Comparison of ENCODE assay signal across 10 cellular contexts in genomic region chr2:96142217-96143113, GRCh38. TPM values are rescaled to one million over a fixed set of nuclear protein-coding genes. Genes with fewer than 3 reads are reported as not detected.
DNase-seq lines count a peak whose midpoint lies in the region; ATAC-seq and TF ChIP-seq lines count a peak whose summit lies in the region.
"Had no signal": no experiment of that assay in that cellular context is flagged by ENCODE, and none has a peak within 500 bp of the region (broad histone marks: within the 10 kb centered on the region; RNA-seq: fewer than 3 reads in every experiment).

No MANE protein-coding gene starts in this region.

- CTCF ChIA-PET in activated CD4-positive, alpha-beta T cell treated with anti-CD3 and anti-CD28 coated beads for 36 hours (lab: Charles Lee), result interaction anchor here (0.6 to 17.4 kb wide), 15 partner anchors 9 to 150 kb away, joined by 3 to 347 read pairs (median 4); partner anchors contain the start of gene ANKRD36C

- no peaks in the 10 kb centered on the region for H3K9me3 Mint-ChIP-seq in activated CD4-positive, alpha-beta T cell treated with anti-CD3 and anti-CD28 coated beads for 36 hours (ENCODE audit: low read depth)
- no peaks in the 10 kb centered on the region for H3K9me3 Mint-ChIP-seq in effector memory CD8-positive, alpha-beta T cell
- H3K9me3 Mint-ChIP-seq: dendritic cell treated with granulocyte-macrophage colony-stimulating factor and Interleukin-4, amounts not matched to agents 40 ng/mL and 50 ng/mL, for 4 days had no signal

- DNase-seq in GM20000 (ENCODE audit: low spot score) (peak; percentile 76), HT-29 (ENCODE audit: low spot score) (no peak), DMS79 treated with DMSO at 0.1 percent for 48 hours (lab: John Stamatoyannopoulos, UW) (no peak)
- DNase-seq in activated CD4-positive, alpha-beta T cell treated with anti-CD3 and anti-CD28 coated beads for 36 hours, result peak; percentile 92
- peak; percentile 64 to 72 (median 70) for DNase-seq in effector memory CD8-positive, alpha-beta T cell
- peak; percentile 61 to 67 for DNase-seq in stimulated activated CD8-positive, alpha-beta memory T cell treated with anti-CD3 and anti-CD28 coated beads, Interleukin-4, amount 100 ng/mL, for 4 hours (ENCODE audit: low read depth in 2 of 2, low spot score in 1 of 2)
- DNase-seq: NCI-H526 had no signal

- no peaks in the 10 kb centered on the region for H3K27me3 Mint-ChIP-seq in activated CD4-positive, alpha-beta T cell treated with anti-CD3 and anti-CD28 coated beads for 36 hours
- no peaks in the 10 kb centered on the region for H3K27me3 Mint-ChIP-seq in effector memory CD8-positive, alpha-beta T cell

- H3K4me3 Mint-ChIP-seq in activated CD4-positive, alpha-beta T cell treated with anti-CD3 and anti-CD28 coated beads for 36 hours, result peak overlapping the region; percentile 97
- peak overlapping the region; percentile 93 to 95 for H3K4me3 Mint-ChIP-seq in effector memory CD8-positive, alpha-beta T cell

- peaks cover 40% of the 10 kb centered on the region for H3K4me1 Mint-ChIP-seq in activated CD4-positive, alpha-beta T cell treated with anti-CD3 and anti-CD28 coated beads for 36 hours
- peaks cover 48 to 54% of the 10 kb centered on the region in 2 donors for H3K4me1 Mint-ChIP-seq in effector memory CD8-positive, alpha-beta T cell (ENCODE audit: low read depth in 2 of 2)

- TF ChIP-seq CTCF in GM20000 (IDR thresholded peaks at IDR 0.05; ENCODE audit: extremely low read depth, missing control alignments), result peak; percentile 53

- POLR2A ChIA-PET in activated CD4-positive, alpha-beta T cell treated with anti-CD3 and anti-CD28 coated beads for 36 hours (lab: Charles Lee), result interaction anchor here (0.6 to 12.9 kb wide), 8 partner anchors 16 to 191 kb away, joined by 3 to 136 read pairs (median 8); partner anchors contain the start of gene STARD7

- H3K27ac Mint-ChIP-seq in activated CD4-positive, alpha-beta T cell treated with anti-CD3 and anti-CD28 coated beads for 36 hours, result peak overlapping the region; percentile 92
- peak overlapping the region; percentile 94 to 97 for H3K27ac Mint-ChIP-seq in effector memory CD8-positive, alpha-beta T cell

- intact Hi-C loops in activated CD4-positive, alpha-beta T cell treated with anti-CD3 and anti-CD28 coated beads for 36 hours (cut with DNase I, micrococcal nuclease), result loop anchor here (1.0 kb wide), 2 partner anchors 25 to 32 kb away; no protein-coding TSS in a partner anchor

- ATAC-seq in activated CD4-positive, alpha-beta T cell treated with anti-CD3 and anti-CD28 coated beads for 36 hours, result peak; percentile 9
- ATAC-seq in effector memory CD8-positive, alpha-beta T cell (replicated peaks), result peak; percentile 10
- no peak for ATAC-seq in GM21367 (IDR thresholded peaks at IDR 0.05; ENCODE audit: unreplicated experiment)
- ATAC-seq in HG02623 (IDR thresholded peaks at IDR 0.05; ENCODE audit: unreplicated experiment), result no peak

- peaks cover 33% of the 10 kb centered on the region for H3K36me3 Mint-ChIP-seq in activated CD4-positive, alpha-beta T cell treated with anti-CD3 and anti-CD28 coated beads for 36 hours (ENCODE audit: low read depth)
- H3K36me3 Mint-ChIP-seq in effector memory CD8-positive, alpha-beta T cell (ENCODE audit: insufficient read depth), result peaks cover 93% of the 10 kb centered on the region

RNA-seq across cellular contexts. Expression of gene DUSP2, which starts 2.8 kb away (rescaled TPM):
- total RNA-seq in activated CD4-positive, alpha-beta T cell treated with anti-CD3 and anti-CD28 coated beads for 36 hours, result 100 to 1,000 TPM; 248 to 407 TPM
- 73.5 and 75.7 TPM in 2 replicates for total RNA-seq in HT-29 (2014; rRNA removed; shearing (Covaris generic))

RNA-seq across cellular contexts. Expression of gene ASTL, which starts 4.2 kb away (rescaled TPM):
- total RNA-seq in activated CD4-positive, alpha-beta T cell treated with anti-CD3 and anti-CD28 coated beads for 36 hours, result 1 to 10 TPM; 2.5 to 2.8 TPM
- total RNA-seq in HT-29 (2014; rRNA removed; shearing (Covaris generic)), result 0.18 and 2.5 TPM in 2 replicates

RNA-seq across cellular contexts. Expression of gene ADRA2B, which starts 26.1 kb away (rescaled TPM):
- total RNA-seq in activated CD4-positive, alpha-beta T cell treated with anti-CD3 and anti-CD28 coated beads for 36 hours, result under 1 TPM; 0.30 to 0.54 TPM
- total RNA-seq in HT-29 (2014; rRNA removed; shearing (Covaris generic)), result 0.46 TPM in 1 of 2 replicates, not detected in the other

Comparison
In these comparisons a context has a peak if more than half of its experiments do, and no peak if none do; other contexts are left out.
1. DNase-seq: peak in GM20000 (single experiment), activated CD4-positive, alpha-beta T cell treated with anti-CD3 and anti-CD28 coated beads for 36 hours (single experiment), effector memory CD8-positive, alpha-beta T cell (3 of 3) and stimulated activated CD8-positive, alpha-beta memory T cell treated with anti-CD3 and anti-CD28 coated beads, Interleukin-4, amount 100 ng/mL, for 4 hours (2 of 2); none in HT-29 (single experiment) and DMS79 treated with DMSO at 0.1 percent for 48 hours (single experiment).
2. ATAC-seq: peak in activated CD4-positive, alpha-beta T cell treated with anti-CD3 and anti-CD28 coated beads for 36 hours (single experiment) and effector memory CD8-positive, alpha-beta T cell (single experiment); none in GM21367 (single experiment) and HG02623 (single experiment).